In genomic region chr15:44034334-44034733, GRCh38 we compare ENCODE assay signal across 23 cellular contexts.
DNase-seq lines count a peak whose midpoint lies in the region; ATAC-seq, FAIRE-seq and TF ChIP-seq lines count a peak whose summit lies in the region.
"Had no signal": no experiment of that assay in that cellular context is flagged by ENCODE, and none has a peak within 500 bp of the region (broad histone marks: within the 10 kb centered on the region; RNA-seq: fewer than 3 reads in every experiment).

No MANE protein-coding gene starts in this region.

- no peak overlapping the region for H3K4ac ChIP-seq in trophoblast cell (ENCODE audit: low read depth, low read length)

- TF ChIP-seq RAD21 in HepG2 (CRISPR knock-in tag; IDR thresholded peaks at IDR 0.05) = no peak

- TF ChIP-seq POLR2A in HepG2 (IDR thresholded peaks at IDR 0.05; ENCODE audit: insufficient read depth in 1 of 2, low read depth in 2 of 2, low read length in 2 of 2) (no peak), right lobe of liver (IDR thresholded peaks at IDR 0.05) (no peak)

- H3K4me1 ChIP-seq in HepG2 (ENCODE audit: insufficient read depth, low read length) (no peaks in the 10 kb centered on the region), right lobe of liver (no peaks in the 10 kb centered on the region), trophoblast cell (ENCODE audit: control insufficient read depth in 1 of 2, insufficient read depth in 2 of 2, low read length in 2 of 2) (no peaks in the 10 kb centered on the region)
- H3K4me1 ChIP-seq: BLaER1, HAP-1, psoas muscle had no signal

- H2BK12ac ChIP-seq in trophoblast cell (ENCODE audit: low read length) = no peak overlapping the region

- H3K4me3 ChIP-seq in HepG2 (replicated peaks in 1 of 3; ENCODE audit: insufficient read depth in 1 of 3, low read depth in 2 of 3, low read length in 3 of 3) (no peak overlapping the region), right lobe of liver (no peak overlapping the region), cardiac fibroblast (replicated peaks in 1 of 2; ENCODE audit: low read depth in 2 of 2, low read length in 2 of 2) (no peak overlapping the region), trophoblast cell (ENCODE audit: low read depth, low read length) (no peak overlapping the region), MG63 (no peak overlapping the region)
- H3K4me3 ChIP-seq: BLaER1, HAP-1, psoas muscle, tibial artery had no signal

- H4K12ac ChIP-seq in trophoblast cell (ENCODE audit: low read depth, low read length) = no peak overlapping the region

- no peak overlapping the region for H4K8ac ChIP-seq in trophoblast cell (ENCODE audit: low read depth, low read length)

- H2AK5ac ChIP-seq in trophoblast cell (ENCODE audit: low read length) = no peak overlapping the region

- no TSS peak for BruUV-seq in HepG2 (replicated peaks; lab: Mats Ljungman, UMichigan)

- no peaks in the 10 kb centered on the region for H3K27me3 ChIP-seq in HepG2 (ENCODE audit: control insufficient read depth in 1 of 2, insufficient read depth in 2 of 2, low read length in 2 of 2)
- H3K27me3 ChIP-seq in right lobe of liver = no peaks in the 10 kb centered on the region
- H3K27me3 ChIP-seq in trophoblast cell (ENCODE audit: insufficient read depth, low read length) = no peaks in the 10 kb centered on the region
- no peaks in the 10 kb centered on the region for H3K27me3 ChIP-seq in MG63
- H3K27me3 ChIP-seq: BLaER1 had no signal

- H3K9ac ChIP-seq in HepG2 (ENCODE audit: insufficient read depth, low read depth, low read length) (no peak overlapping the region), trophoblast cell (ENCODE audit: low read length) (no peak overlapping the region)
- H3K9ac ChIP-seq: BLaER1 had no signal

- H3K9me3 ChIP-seq in HepG2 (ENCODE audit: low read length) (no peaks in the 10 kb centered on the region), right lobe of liver (no peaks in the 10 kb centered on the region), trophoblast cell (ENCODE audit: insufficient read depth, low read depth, low read length) (no peaks in the 10 kb centered on the region), MG63 (peaks cover 3% of the 10 kb centered on the region; the same call in 1 of the 2 replicates)
- H3K9me3 ChIP-seq: BLaER1, HAP-1, psoas muscle, tibial artery had no signal

- no peak for TF ChIP-seq EP300 in HepG2 (IDR thresholded peaks at IDR 0.05; ENCODE audit: low read depth in 2 of 2, low read length in 2 of 2)
- TF ChIP-seq EP300 in HepG2 (CRISPR knock-in tag; IDR thresholded peaks at IDR 0.05; ENCODE audit: borderline replicate concordance) = no peak

- ATAC-seq in HepG2 (no peak), right lobe of liver (no peak), HG02588 (IDR thresholded peaks at IDR 0.05; ENCODE audit: unreplicated experiment) (no peak)
- ATAC-seq: activated naive CD4-positive, alpha-beta T cell treated with anti-CD3 and anti-CD28 coated beads, Interleukin-2, amount 50 U/mL, for 72 hours; stimulated activated naive CD8-positive, alpha-beta T cell treated with anti-CD3 and anti-CD28 coated beads, Interleukin-15, amount 100 ng/mL, for 72 hours had no signal

- TF ChIP-seq CTCF in HepG2 (CRISPR knock-in tag; IDR thresholded peaks at IDR 0.05) (no peak), right lobe of liver (IDR thresholded peaks at IDR 0.05) (no peak), cardiac fibroblast (IDR thresholded peaks at IDR 0.05; ENCODE audit: low read depth, low read length) (no peak)

- no peaks in the 10 kb centered on the region for H4K20me1 ChIP-seq in HepG2 (ENCODE audit: insufficient read depth, low read length)
- H4K20me1 ChIP-seq: BLaER1 had no signal

- no peak overlapping the region for H2BK5ac ChIP-seq in trophoblast cell (ENCODE audit: low read depth, low read length, poor library complexity)

- H4K91ac ChIP-seq in trophoblast cell (ENCODE audit: low read depth, low read length) = no peak overlapping the region

- H3K36me3 ChIP-seq in HepG2 (replicated peaks in 1 of 2; ENCODE audit: control insufficient read depth in 1 of 2, insufficient read depth in 2 of 2, low read length in 2 of 2) (no peaks in the 10 kb centered on the region), right lobe of liver (no peaks in the 10 kb centered on the region), trophoblast cell (ENCODE audit: control insufficient read depth in 1 of 2, insufficient read depth in 2 of 2, low read length in 2 of 2) (no peaks in the 10 kb centered on the region), MG63 (no peaks in the 10 kb centered on the region)
- H3K36me3 ChIP-seq: BLaER1, HAP-1, tibial artery had no signal

- H3K79me1 ChIP-seq in trophoblast cell (ENCODE audit: low read length) = no peaks in the 10 kb centered on the region

- FAIRE-seq in HepG2 (lab: Jason Lieb, UNC) = no peak
- FAIRE-seq: GM19239, small intestine had no signal

- H2AFZ ChIP-seq in HepG2 (ENCODE audit: low read length) (no peak overlapping the region), trophoblast cell (ENCODE audit: insufficient read depth, low read length, poor library complexity) (no peak overlapping the region)

- CTCF ChIA-PET in HepG2 (lab: Yijun Ruan, JAX; ENCODE audit: low intra/inter-chr PET ratio, low total read pairs) = no interaction called here

- H3K14ac ChIP-seq in trophoblast cell (ENCODE audit: low read length) = no peak overlapping the region

- no peak overlapping the region for H2BK120ac ChIP-seq in trophoblast cell (ENCODE audit: insufficient read depth, low read length, poor library complexity)

- in situ Hi-C loops in HepG2 (cut with HindIII; ENCODE audit: extremely low pct_ligation_motif_present, low pct_unique_long_range_greater_than_20kb) = no loop called here

- H3K23ac ChIP-seq in trophoblast cell (ENCODE audit: low read length) = no peak overlapping the region

- intact Hi-C loops in HepG2 (cut with micrococcal nuclease; ENCODE audit: unreplicated experiment) = no loop called here
- intact Hi-C loops in right lobe of liver (cut with DNase I) = no loop called here

- POLR2A ChIA-PET in HepG2 (lab: Yijun Ruan, JAX) = no interaction called here

- 14% methylated on average over 2 of the region's 2 CpGs for WGBS in HepG2 (ENCODE audit: low lambda C conversion rate)
- WGBS in right lobe of liver (ENCODE audit: insufficient coverage, low coverage, low lambda C conversion rate, missing lambda C conversion rate) = 39% methylated on average over 2 of the region's 2 CpGs
- no CpG with 5 or more reads among the region's 2 CpGs for WGBS in trophoblast cell (ENCODE audit: extremely low coverage, insufficient coverage, insufficient read length)

- H3K79me2 ChIP-seq in HepG2 (ENCODE audit: insufficient read depth, low read length) = no peaks in the 10 kb centered on the region
- H3K79me2 ChIP-seq in trophoblast cell (ENCODE audit: control insufficient read depth, insufficient read depth, low read length, poor library complexity) = no peaks in the 10 kb centered on the region

- H3K18ac ChIP-seq in trophoblast cell (ENCODE audit: low read length) = no peak overlapping the region

- no peak overlapping the region for H3K4me2 ChIP-seq in HepG2 (ENCODE audit: low read depth, low read length)
- H3K4me2 ChIP-seq in trophoblast cell (ENCODE audit: low read length) = no peak overlapping the region
- H3K4me2 ChIP-seq: BLaER1 had no signal

- H3K27ac ChIP-seq in HepG2 (ENCODE audit: extremely low read length, insufficient read depth, low read length) = no peak overlapping the region
- H3K27ac ChIP-seq in right lobe of liver = no peak overlapping the region
- no peak overlapping the region for H3K27ac ChIP-seq in trophoblast cell (ENCODE audit: low read depth, low read length)
- H3K27ac ChIP-seq: BLaER1, epithelial cell of prostate, psoas muscle, tibial artery had no signal

- no peak for DNase-seq in HepG2 (ENCODE audit: low spot score)
- no peak for DNase-seq in right lobe of liver
- DNase-seq in cardiac fibroblast (ENCODE audit: low read depth in 2 of 2) = peak; percentile 48 to 55
- DNase-seq in kidney glomerular epithelial cell (lab: John Stamatoyannopoulos, UW) = peak; percentile 77
- DNase-seq in EL = no peak
- no peak for DNase-seq in trophoblast cell
- no peak for DNase-seq in MG63
- DNase-seq: activated CD4-positive, alpha-beta T cell treated with anti-CD3 and anti-CD28 coated beads for 4 hours; activated T-cell treated with anti-CD3 and anti-CD28 coated beads for 4 hours; GF-D8; KG1; NCI-H1436; psoas muscle; small intestine; stimulated activated CD8-positive, alpha-beta memory T cell treated with anti-CD3 and anti-CD28 coated beads, Interleukin-4, amount 100 ng/mL, for 48 hours; stimulated activated naive CD8-positive, alpha-beta T cell treated with anti-CD3 and anti-CD28 coated beads, Interleukin-15, amount 100 ng/mL, for 72 hours had no signal

TF ChIP-seq in HepG2, 621 proteins besides CTCF, POLR2A, EP300 and RAD21:
- TF ChIP-seq CEBPB (IDR thresholded peaks at IDR 0.05; ENCODE audit: borderline replicate concordance, low read depth, low read length) (peak; percentile 43; the same call in 1 of the 2 replicates), ZFP91 (CRISPR knock-in tag; IDR thresholded peaks at IDR 0.05; ENCODE audit: borderline replicate concordance) (no peak), NRL (CRISPR knock-in tag; IDR thresholded peaks at IDR 0.05; ENCODE audit: borderline replicate concordance) (no peak), ZMYM2 (CRISPR knock-in tag; IDR thresholded peaks at IDR 0.05) (no peak), ZNF343 (CRISPR knock-in tag; IDR thresholded peaks at IDR 0.05) (no peak), KDM5B (CRISPR knock-in tag; IDR thresholded peaks at IDR 0.05; ENCODE audit: borderline replicate concordance) (no peak), ZNF747 (CRISPR knock-in tag; IDR thresholded peaks at IDR 0.05; ENCODE audit: borderline replicate concordance) (no peak)
- TF ChIP-seq, protein P1, sequence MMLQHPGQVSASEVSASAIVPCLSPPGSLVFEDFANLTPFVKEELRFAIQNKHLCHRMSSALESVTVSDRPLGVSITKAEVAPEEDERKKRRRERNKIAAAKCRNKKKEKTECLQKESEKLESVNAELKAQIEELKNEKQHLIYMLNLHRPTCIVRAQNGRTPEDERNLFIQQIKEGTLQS (CRISPR knock-in tag; IDR thresholded peaks at IDR 0.05) = no peak

Comparison
In these comparisons a context has a peak if more than half of its experiments do, and no peak if none do; other contexts are left out.
1. DNase-seq: peak in cardiac fibroblast (2 of 2) and kidney glomerular epithelial cell (single experiment); none in HepG2 (single experiment), right lobe of liver (0 of 3), EL (single experiment), trophoblast cell (0 of 2) and MG63 (single experiment).